Comparison of ENCODE assay signal across 1 cellular context in genomic region chr16:48501516-48502377, GRCh38.
TF ChIP-seq lines count a peak whose summit lies in the region.

No MANE protein-coding gene starts in this region.

TF ChIP-seq in GM23338, 12 proteins besides CTCF, POLR2A, EP300 and RAD21 (continued from another document):
- TF ChIP-seq REST (IDR thresholded peaks at IDR 0.05; ENCODE audit: unreplicated experiment) (no peak), ZNF114 (CRISPR knock-in tag; IDR thresholded peaks at IDR 0.05) (no peak), EZH2 (IDR thresholded peaks at IDR 0.05; ENCODE audit: low read depth, unreplicated experiment) (no peak), JUNB (IDR thresholded peaks at IDR 0.05; ENCODE audit: unreplicated experiment) (no peak), NANOG (IDR thresholded peaks at IDR 0.05; ENCODE audit: borderline replicate concordance) (no peak)
